In genomic region chr2:3594493-3595281, GRCh38 we compare ENCODE assay signal across 1 cellular context.
TF ChIP-seq lines count a peak whose summit lies in the region.

COLEC11 (plus strand) TSS chr2:3595112; CDS start chr2:3604341, 9,229 bp downstream.

TF ChIP-seq in IMR-90, 13 proteins besides CTCF, POLR2A, EP300 and RAD21:
- TF ChIP-seq RFX5 (IDR thresholded peaks at IDR 0.05; ENCODE audit: low read depth, low read length) = no peak
- TF ChIP-seq CEBPB (IDR thresholded peaks at IDR 0.05; ENCODE audit: low read depth, low read length) = no peak
- TF ChIP-seq SMC3 (IDR thresholded peaks at IDR 0.05; ENCODE audit: low read depth, low read length) = no peak
- no peak for TF ChIP-seq USF2 (IDR thresholded peaks at IDR 0.05; ENCODE audit: low read depth, low read length)
- no peak for TF ChIP-seq MAFK (IDR thresholded peaks at IDR 0.05; ENCODE audit: low read depth, low read length)
- TF ChIP-seq CHD1 (IDR thresholded peaks at IDR 0.05; ENCODE audit: low read depth, low read length) = no peak
- no peak for TF ChIP-seq MXI1 (IDR thresholded peaks at IDR 0.05; ENCODE audit: borderline replicate concordance, low read depth, low read length)
- no peak for TF ChIP-seq BHLHE40 (IDR thresholded peaks at IDR 0.05; ENCODE audit: low read depth, low read length)
- TF ChIP-seq ELK1 (IDR thresholded peaks at IDR 0.05; ENCODE audit: borderline replicate concordance, low read depth, low read length) = no peak
- TF ChIP-seq FOS (IDR thresholded peaks at IDR 0.05; ENCODE audit: low read depth, low read length) = no peak
- no peak for TF ChIP-seq NFE2L2 (IDR thresholded peaks at IDR 0.05; ENCODE audit: low read depth, low read length)
- no peak for TF ChIP-seq MAZ (IDR thresholded peaks at IDR 0.05; ENCODE audit: borderline replicate concordance, low read depth, low read length)
- TF ChIP-seq RCOR1 (IDR thresholded peaks at IDR 0.05; ENCODE audit: insufficient replicate concordance, low read length) = no peak
TF ChIP-seq in IMR-90: peak in this region for 0.
